In genomic region chr2:392181-392920, GRCh38 we compare ENCODE assay signal across 21 cellular contexts.
"Had no signal": no experiment of that assay in that cellular context is flagged by ENCODE, and none has a peak within 500 bp of the region (broad histone marks: within the 10 kb centered on the region; RNA-seq: fewer than 3 reads in every experiment).

No MANE protein-coding gene starts in this region.

- H3K4me3 Mint-ChIP-seq: activated T-cell treated with anti-CD3 and anti-CD28 coated beads, Interleukin-2, amount 50 U/mL, for 24 hours; activated T-helper 17 cell treated with anti-CD3 and anti-CD28 coated beads, Interleukin-2, amount 50 U/mL, for 72 hours; brain; memory B cell; nephron progenitor cell had no signal

- H3K27ac ChIP-seq: esophagus muscularis mucosa, gastrocnemius medialis, WERI-Rb-1 had no signal

- H3K9me3 Mint-ChIP-seq: activated T-cell treated with anti-CD3 and anti-CD28 coated beads, Interleukin-2, amount 50 U/mL, for 24 hours had no signal

- FAIRE-seq: colon had no signal

- DNase-seq: activated CD4-positive, CD25-positive, alpha-beta regulatory T cell treated with anti-CD3 and anti-CD28 coated beads, Interleukin-2, amount 50 U/mL, for 72 hours; activated CD8-positive, alpha-beta memory T cell treated with anti-CD3 and anti-CD28 coated beads for 24 hours; activated CD8-positive, alpha-beta memory T cell treated with anti-CD3 and anti-CD28 coated beads, Interleukin-2, amount 50 U/mL, for 4 hours; activated T-cell treated with anti-CD3 and anti-CD28 coated beads, Interleukin-2, amount 50 U/mL, for 24 hours; aorta; effector memory CD8-positive, alpha-beta T cell; gastrocnemius medialis; hippocampal formation; left ventricle myocardium superior; nephron progenitor cell; occipital lobe; stimulated activated CD4-positive, alpha-beta T cell treated with anti-CD3 and anti-CD28 coated beads, Interleukin-2, amount 100 ng/mL, for 48 hours; stimulated activated CD8-positive, alpha-beta memory T cell treated with anti-CD3 and anti-CD28 coated beads, Interleukin-4, amount 100 ng/mL, for 48 hours; WERI-Rb-1 had no signal

- H3K4me1 ChIP-seq: esophagus muscularis mucosa, gastrocnemius medialis had no signal

- ATAC-seq: activated naive CD4-positive, alpha-beta T cell treated with anti-CD3 and anti-CD28 coated beads, Interleukin-2, amount 50 U/mL, for 72 hours; activated T-helper 17 cell treated with anti-CD3 and anti-CD28 coated beads, Interleukin-2, amount 50 U/mL, for 72 hours; effector memory CD8-positive, alpha-beta T cell; gastrocnemius medialis; left ventricle myocardium superior had no signal

- H3K36me3 Mint-ChIP-seq: activated naive CD4-positive, alpha-beta T cell treated with anti-CD3 and anti-CD28 coated beads, Interleukin-2, amount 50 U/mL, for 72 hours; brain; memory B cell had no signal

- H3K27me3 ChIP-seq: gastrocnemius medialis had no signal

- H3K4me3 ChIP-seq: esophagus muscularis mucosa, gastrocnemius medialis had no signal

- H3K27me3 Mint-ChIP-seq: activated T-helper 17 cell treated with anti-CD3 and anti-CD28 coated beads, Interleukin-2, amount 50 U/mL, for 72 hours; brain; effector memory CD8-positive, alpha-beta T cell had no signal

- H3K27ac Mint-ChIP-seq: activated naive CD4-positive, alpha-beta T cell treated with anti-CD3 and anti-CD28 coated beads, Interleukin-2, amount 50 U/mL, for 72 hours; activated T-cell treated with anti-CD3 and anti-CD28 coated beads, Interleukin-2, amount 50 U/mL, for 24 hours; activated T-helper 17 cell treated with anti-CD3 and anti-CD28 coated beads, Interleukin-2, amount 50 U/mL, for 72 hours; memory B cell; nephron progenitor cell; T-helper 2 cell treated with Interferon-gamma antibody and Interleukin-4, amounts not matched to agents 5 μg/mL and 100 μg/mL, for 36 hours had no signal

- H3K9me3 ChIP-seq: esophagus muscularis mucosa, gastrocnemius medialis had no signal

- H3K36me3 ChIP-seq: esophagus muscularis mucosa, gastrocnemius medialis, WERI-Rb-1 had no signal
